ENCODE assay signal across 19 cellular contexts in genomic region chr12:29216797-29217583, GRCh38.
A peak's percentile ranks its signal among the peaks of the same experiment; 100 is the strongest.
DNase-seq lines count a peak whose midpoint lies in the region; ATAC-seq, FAIRE-seq and TF ChIP-seq lines count a peak whose summit lies in the region.
"Had no signal": no experiment of that assay in that cellular context is flagged by ENCODE, and none has a peak within 500 bp of the region (broad histone marks: within the 10 kb centered on the region; RNA-seq: fewer than 3 reads in every experiment).

No MANE protein-coding gene starts in this region.

- H2BK120ac ChIP-seq in mesendoderm (ENCODE audit: low read depth, low read length): no peak overlapping the region

- H3K4me1 ChIP-seq in BLaER1: peaks cover 21% of the 10 kb centered on the region
- H3K4me1 ChIP-seq in Loucy (ENCODE audit: insufficient read depth, low read length, poor library complexity, severe bottlenecking): peaks cover 34% of the 10 kb centered on the region
- H3K4me1 ChIP-seq in mesendoderm (ENCODE audit: control insufficient read depth, low read depth, low read length): no peaks in the 10 kb centered on the region
- H3K4me1 ChIP-seq: ascending aorta had no signal

- no peak overlapping the region for H2BK5ac ChIP-seq in mesendoderm (ENCODE audit: low read length)

- H3K9me2 ChIP-seq in Loucy (replicated peaks; ENCODE audit: low read depth, low read length): no peaks in the 10 kb centered on the region

- no peaks in the 10 kb centered on the region; the same call in none of the 2 replicates for H3F3A ChIP-seq in Loucy (ENCODE audit: low read depth)

- H3K9me3 ChIP-seq in BLaER1 (peaks cover 9% of the 10 kb centered on the region), Loucy (ENCODE audit: insufficient read depth, low read depth, low read length) (no peaks in the 10 kb centered on the region)
- H3K9me3 ChIP-seq: ascending aorta, esophagus muscularis mucosa had no signal

- no CpG with 5 or more reads among the region's 5 CpGs for WGBS in mesendoderm (ENCODE audit: extremely low coverage, insufficient coverage, low lambda C conversion rate)

- no peak overlapping the region for H3K4ac ChIP-seq in mesendoderm (ENCODE audit: low read depth, low read length)

- H2AK5ac ChIP-seq in mesendoderm (ENCODE audit: low read length): no peak overlapping the region

- H4K20me1 ChIP-seq in BLaER1: no peaks in the 10 kb centered on the region
- no peaks in the 10 kb centered on the region for H4K20me1 ChIP-seq in Loucy (ENCODE audit: insufficient read depth, low read length, poor library complexity, severe bottlenecking)

- H3K18ac ChIP-seq in mesendoderm (ENCODE audit: low read length): peak overlapping the region; percentile 14

- H2AFZ ChIP-seq in Loucy (ENCODE audit: low read length): no peak overlapping the region

- no peaks in the 10 kb centered on the region for H3K79me1 ChIP-seq in mesendoderm (ENCODE audit: low read length)

- H3K9ac ChIP-seq in BLaER1: peak overlapping the region; percentile 55; the same call in 1 of the 2 replicates
- peak overlapping the region; percentile 67 for H3K9ac ChIP-seq in Loucy (ENCODE audit: low read depth, low read length, poor library complexity, severe bottlenecking)
- no peak overlapping the region for H3K9ac ChIP-seq in mesendoderm (ENCODE audit: low read length)

- no peak overlapping the region for H2BK15ac ChIP-seq in mesendoderm (replicated peaks; ENCODE audit: low read depth)

- no peak for ATAC-seq in HG02981 (IDR thresholded peaks at IDR 0.05; ENCODE audit: unreplicated experiment)
- ATAC-seq: naive thymus-derived CD4-positive, alpha-beta T cell; Panc1 had no signal

- TF ChIP-seq POLR2A in GM12891 (IDR thresholded peaks at IDR 0.05; ENCODE audit: low read depth, low read length): no peak

- no peak overlapping the region for H4K8ac ChIP-seq in mesendoderm (ENCODE audit: low read depth, low read length)

- H3K27me3 ChIP-seq in BLaER1 (no peaks in the 10 kb centered on the region), Loucy (ENCODE audit: insufficient read depth, low read length, poor library complexity, severe bottlenecking) (no peaks in the 10 kb centered on the region), mesendoderm (ENCODE audit: insufficient read depth, low read length, poor library complexity) (no peaks in the 10 kb centered on the region)
- H3K27me3 ChIP-seq: ascending aorta, esophagus muscularis mucosa had no signal

- H3K79me2 ChIP-seq in Loucy (ENCODE audit: insufficient read depth, low read length) (no peaks in the 10 kb centered on the region), mesendoderm (ENCODE audit: control insufficient read depth, insufficient read depth, low read length) (no peaks in the 10 kb centered on the region)

- DNase-seq in dedifferentiated amniotic fluid mesenchymal stem cell (ENCODE audit: extremely low spot score) (peak; percentile 17), mesendoderm (no peak), GM12891 (ENCODE audit: insufficient read length, low spot score) (no peak)
- DNase-seq in activated naive CD4-positive, alpha-beta T cell (lab: John Stamatoyannopoulos, UW): no peak
- DNase-seq in activated naive CD4-positive, alpha-beta T cell treated with Interleukin-2 at 50 U/mL for 16 hours: no peak
- DNase-seq: activated CD4-positive, CD25-positive, alpha-beta regulatory T cell; activated gamma-delta T cell treated with Interleukin-2 at 50 U/mL for 16 hours; DMS79; naive thymus-derived CD4-positive, alpha-beta T cell; NCI-H2081; stimulated activated CD4-positive, alpha-beta T cell treated with anti-CD3 and anti-CD28 coated beads, Interleukin-1b, Interleukin-23, amount 100 ng/mL, for 48 hours; substantia nigra had no signal

- H3K4me2 ChIP-seq in BLaER1 (peak overlapping the region; percentile 67), Loucy (ENCODE audit: low read depth, low read length, poor library complexity, severe bottlenecking) (peak overlapping the region; percentile 78), mesendoderm (ENCODE audit: low read length) (no peak overlapping the region)

- H3K4me3 ChIP-seq in BLaER1 (no peak overlapping the region), Loucy (ENCODE audit: low read length, poor library complexity, severe bottlenecking) (peak overlapping the region; percentile 43), mesendoderm (ENCODE audit: low read length) (no peak overlapping the region)
- H3K4me3 ChIP-seq: ascending aorta, esophagus muscularis mucosa had no signal

- H3K36me3 ChIP-seq in BLaER1 (0 out of 2 replicates have a peak, but pooled peaks cover 2% of the 10 kb centered on the region), Loucy (ENCODE audit: insufficient read depth, low read length) (no peaks in the 10 kb centered on the region), mesendoderm (ENCODE audit: control insufficient read depth, insufficient read depth, low read length) (no peaks in the 10 kb centered on the region)
- H3K36me3 ChIP-seq: ascending aorta, esophagus muscularis mucosa had no signal

- no peak for TF ChIP-seq CTCF in Loucy (conservative IDR thresholded peaks at IDR 0.05; ENCODE audit: low read length)

- H3K23ac ChIP-seq in mesendoderm (ENCODE audit: low read length): no peak overlapping the region

- H3K56ac ChIP-seq in mesendoderm (ENCODE audit: low read length): no peak overlapping the region

- H4K5ac ChIP-seq in mesendoderm (ENCODE audit: low read length): no peak overlapping the region

- FAIRE-seq in GM12891 (lab: Jason Lieb, UNC): no peak
- FAIRE-seq: H1 had no signal

- H3K27ac ChIP-seq in BLaER1 (peak overlapping the region; percentile 14; the same call in 1 of the 2 replicates), mesendoderm (ENCODE audit: low read depth, low read length) (no peak overlapping the region)
- H3K27ac ChIP-seq: ascending aorta, esophagus muscularis mucosa had no signal

TF ChIP-seq in GM12891, 5 proteins besides CTCF, POLR2A, EP300 and RAD21:
- TF ChIP-seq TAF1 (IDR thresholded peaks at IDR 0.05; ENCODE audit: low read depth, low read length) (no peak), POLR2AphosphoS5 (IDR thresholded peaks at IDR 0.05; ENCODE audit: low read depth, low read length) (no peak), SPI1 (IDR thresholded peaks at IDR 0.05; ENCODE audit: low read depth, low read length) (no peak), PAX5 (IDR thresholded peaks at IDR 0.05; ENCODE audit: insufficient read depth, low read length, severe bottlenecking) (no peak), POU2F2 (IDR thresholded peaks at IDR 0.05; ENCODE audit: low read depth, low read length) (no peak)
